ENCODE assay signal across 8 cellular contexts in genomic region chr3:156605686-156606605, GRCh38. TPM values are rescaled to one million over a fixed set of nuclear protein-coding genes. Genes with fewer than 3 reads are reported as not detected.
DNase-seq lines count a peak whose midpoint lies in the region; ATAC-seq and TF ChIP-seq lines count a peak whose summit lies in the region.

No MANE protein-coding gene starts in this region.

- H3K36me3 ChIP-seq in CD4-positive, CD25-positive, alpha-beta regulatory T cell (ENCODE audit: control insufficient read depth, insufficient read depth, low read length): no peaks in the 10 kb centered on the region
- H3K36me3 ChIP-seq in HAP-1 (replicated peaks) (no peaks in the 10 kb centered on the region), Peyer's patch (no peaks in the 10 kb centered on the region), endocrine pancreas (ENCODE audit: control insufficient read depth, insufficient read depth, low read length) (no peaks in the 10 kb centered on the region), tibial artery (no peaks in the 10 kb centered on the region), WERI-Rb-1 (no peaks in the 10 kb centered on the region)

- H3K9me3 Mint-ChIP-seq in CD4-positive, CD25-positive, alpha-beta regulatory T cell: no peaks in the 10 kb centered on the region
- H3K9me3 Mint-ChIP-seq in memory B cell: no peaks in the 10 kb centered on the region

- no peaks in the 10 kb centered on the region for H3K36me3 Mint-ChIP-seq in CD4-positive, CD25-positive, alpha-beta regulatory T cell
- H3K36me3 Mint-ChIP-seq in memory B cell: no peaks in the 10 kb centered on the region

- H3K9me3 ChIP-seq in CD4-positive, CD25-positive, alpha-beta regulatory T cell (ENCODE audit: control insufficient read depth in 2 of 2, low read length in 2 of 2): no peaks in the 10 kb centered on the region
- H3K9me3 ChIP-seq in HAP-1 (no peaks in the 10 kb centered on the region), Peyer's patch (no peaks in the 10 kb centered on the region), endocrine pancreas (ENCODE audit: control insufficient read depth, low read length) (no peaks in the 10 kb centered on the region), tibial artery (no peaks in the 10 kb centered on the region), WERI-Rb-1 (ENCODE audit: severe bottlenecking) (no peaks in the 10 kb centered on the region)

- TF ChIP-seq CTCF in Peyer's patch (IDR thresholded peaks at IDR 0.05): no peak
- no peak for TF ChIP-seq CTCF in tibial artery (IDR thresholded peaks at IDR 0.05)
- TF ChIP-seq CTCF in WERI-Rb-1 (IDR thresholded peaks at IDR 0.05; ENCODE audit: low read depth, low read length): no peak

- peak overlapping the region; percentile 44 for H3K9ac ChIP-seq in endocrine pancreas (ENCODE audit: control insufficient read depth, insufficient read depth, low read length)

- intact Hi-C loops in tibial artery (cut with DNase I; ENCODE audit: low total_unique reads): no loop called here

- no peak overlapping the region for H3K27ac ChIP-seq in CD4-positive, CD25-positive, alpha-beta regulatory T cell (ENCODE audit: insufficient read depth, low read length, poor library complexity, severe bottlenecking)
- peak overlapping the region; percentile 3 to 83 (median 37) for H3K27ac ChIP-seq in Peyer's patch
- peak overlapping the region; percentile 82 to 84 for H3K27ac ChIP-seq in tibial artery
- H3K27ac ChIP-seq in WERI-Rb-1: no peak overlapping the region

- peak overlapping the region; percentile 40 to 90 (median 64) for H3K4me3 Mint-ChIP-seq in CD4-positive, CD25-positive, alpha-beta regulatory T cell
- H3K4me3 Mint-ChIP-seq in memory B cell: peak overlapping the region; percentile 85

- H3K4me1 Mint-ChIP-seq in CD4-positive, CD25-positive, alpha-beta regulatory T cell: peaks cover 0 to 8% (median 3%) of the 10 kb centered on the region in 4 donors
- peaks cover 9% of the 10 kb centered on the region for H3K4me1 Mint-ChIP-seq in memory B cell

- in situ Hi-C loops in HAP-1 (cut with MboI; ENCODE audit: low sequenced_read_pairs): no loop called here

- no peak overlapping the region for H3K27ac Mint-ChIP-seq in CD4-positive, CD25-positive, alpha-beta regulatory T cell
- no peak overlapping the region for H3K27ac Mint-ChIP-seq in memory B cell

- peak overlapping the region; percentile 83 for H3K4me3 ChIP-seq in CD4-positive, CD25-positive, alpha-beta regulatory T cell (ENCODE audit: low read depth, low read length)
- H3K4me3 ChIP-seq in HAP-1 (no peak overlapping the region), Peyer's patch (peak overlapping the region; percentile 21 to 50 (median 34)), endocrine pancreas (ENCODE audit: control insufficient read depth, insufficient read depth, low read length) (peak overlapping the region; percentile 49), tibial artery (peak overlapping the region; percentile 49 to 55), WERI-Rb-1 (ENCODE audit: low read depth, low read length) (no peak overlapping the region)

- H3K27me3 Mint-ChIP-seq in CD4-positive, CD25-positive, alpha-beta regulatory T cell: peaks cover 28% of the 10 kb centered on the region
- H3K27me3 Mint-ChIP-seq in memory B cell: peaks cover 7% of the 10 kb centered on the region

- peak in 1 of 3 donors; percentile 16 for DNase-seq in CD4-positive, CD25-positive, alpha-beta regulatory T cell
- DNase-seq in HAP-1 (ENCODE audit: low spot score in 2 of 2): peak; percentile 73 to 74
- DNase-seq in Peyer's patch: peak in 1 of 3 donors; percentile 59
- no peak for DNase-seq in memory B cell (ENCODE audit: low spot score in 2 of 2)
- DNase-seq in tibial artery: peak; percentile 57 to 72
- DNase-seq in COLO829 (ENCODE audit: low spot score): no peak
- no peak for DNase-seq in WERI-Rb-1

- no peak for TF ChIP-seq POLR2A in Peyer's patch (IDR thresholded peaks at IDR 0.05)

- peaks cover 2% of the 10 kb centered on the region for H3K4me1 ChIP-seq in CD4-positive, CD25-positive, alpha-beta regulatory T cell (ENCODE audit: control insufficient read depth, insufficient read depth, low read length, poor library complexity, severe bottlenecking)
- H3K4me1 ChIP-seq in HAP-1 (peaks cover 35% of the 10 kb centered on the region), Peyer's patch (no peaks in the 10 kb centered on the region), endocrine pancreas (ENCODE audit: control insufficient read depth, insufficient read depth, low read length) (peaks cover 16% of the 10 kb centered on the region), tibial artery (peaks cover 0 to 16% (median 3%) of the 10 kb centered on the region in 4 donors)

- H3K27me3 ChIP-seq in CD4-positive, CD25-positive, alpha-beta regulatory T cell (ENCODE audit: control insufficient read depth, insufficient read depth, low read length): peaks cover 6% of the 10 kb centered on the region
- H3K27me3 ChIP-seq in HAP-1 (ENCODE audit: low read depth) (no peaks in the 10 kb centered on the region), Peyer's patch (no peaks in the 10 kb centered on the region), endocrine pancreas (ENCODE audit: control insufficient read depth, insufficient read depth, low read length) (no peaks in the 10 kb centered on the region), tibial artery (no peaks in the 10 kb centered on the region), WERI-Rb-1 (ENCODE audit: insufficient read depth, low read depth, severe bottlenecking) (no peaks in the 10 kb centered on the region)

- peak in 1 of 2 donors; percentile 37 for ATAC-seq in CD4-positive, CD25-positive, alpha-beta regulatory T cell (ENCODE audit: low read depth in 2 of 2)
- ATAC-seq in memory B cell (ENCODE audit: low read depth): peak; percentile 42

RNA-seq across cellular contexts. Expression of gene SSR3, which starts 51.0 kb away (rescaled TPM):
- 73.9 TPM for total RNA-seq in CD4-positive, CD25-positive, alpha-beta regulatory T cell
- polyA plus RNA-seq in CD4-positive, CD25-positive, alpha-beta regulatory T cell: 100 to 1,000 TPM; 133 to 183 (median 145) TPM
- 10 to 100 TPM; 47.6 to 78.4 (median 58.3) TPM for total RNA-seq in Peyer's patch

Comparison
In these comparisons a context has a peak if more than half of its experiments do, and no peak if none do; other contexts are left out.
1. DNase-seq: peak in HAP-1 (2 of 2) and tibial artery (2 of 2); none in memory B cell (0 of 2), COLO829 (single experiment) and WERI-Rb-1 (single experiment).
2. H3K27ac ChIP-seq: peak in Peyer's patch (4 of 4) and tibial artery (2 of 2); none in CD4-positive, CD25-positive, alpha-beta regulatory T cell (single experiment) and WERI-Rb-1 (single experiment).
3. H3K4me3 ChIP-seq: peak in CD4-positive, CD25-positive, alpha-beta regulatory T cell (single experiment), Peyer's patch (4 of 4), endocrine pancreas (single experiment) and tibial artery (2 of 2); none in HAP-1 (single experiment) and WERI-Rb-1 (single experiment).